Comparison of ENCODE assay signal across 12 cellular contexts in the genomic region with DNA sequence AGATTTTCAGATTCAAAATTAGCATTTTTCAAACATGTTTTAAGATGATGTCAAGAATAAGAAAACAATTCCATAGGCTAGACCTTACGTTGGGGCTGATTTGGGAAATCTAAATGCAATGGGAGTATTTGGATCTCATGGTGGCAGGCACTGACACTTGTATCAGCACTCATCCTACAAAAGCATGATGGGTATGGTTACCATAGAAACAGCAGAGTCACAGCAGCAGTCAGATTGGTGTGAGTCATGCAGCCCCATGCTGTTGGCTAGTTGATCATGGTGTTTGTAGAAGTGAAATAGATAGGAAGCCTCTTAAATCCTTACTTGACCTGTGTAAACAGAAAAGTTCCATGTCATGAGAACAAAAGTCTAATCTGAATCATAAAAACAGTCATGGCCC.
A peak's percentile ranks its signal among the peaks of the same experiment; 100 is the strongest.
DNase-seq lines count a peak whose midpoint lies in the region; ATAC-seq, FAIRE-seq and TF ChIP-seq lines count a peak whose summit lies in the region.
"Had no signal": no experiment of that assay in that cellular context is flagged by ENCODE, and none has a peak within 500 bp of the region (broad histone marks: within the 10 kb centered on the region; RNA-seq: fewer than 3 reads in every experiment).

No MANE protein-coding gene starts in this region.

- H4K91ac ChIP-seq in trophoblast cell (ENCODE audit: low read depth, low read length) = no peak overlapping the region

- H3K4ac ChIP-seq in trophoblast cell (ENCODE audit: low read depth, low read length) = no peak overlapping the region

- no peaks in the 10 kb centered on the region for H3K79me2 ChIP-seq in trophoblast cell (ENCODE audit: control insufficient read depth, insufficient read depth, low read length, poor library complexity)

- FAIRE-seq in GM12891 (lab: Jason Lieb, UNC) = no peak

- POLR2A ChIA-PET in HEK293T (lab: Yijun Ruan, JAX) = no interaction called here

- no peak for TF ChIP-seq POLR2A in GM12891 (IDR thresholded peaks at IDR 0.05; ENCODE audit: low read depth, low read length)

- peak; percentile 12 for DNase-seq in HEK293T (ENCODE audit: extremely low spot score)
- DNase-seq in NCI-H748 treated with DMSO at 0.1 percent for 48 hours (lab: John Stamatoyannopoulos, UW) = peak; percentile 28
- DNase-seq in epithelial cell of esophagus (ENCODE audit: low read depth) = peak; percentile 53
- DNase-seq in trophoblast cell = peak; percentile 65 to 89
- DNase-seq in GM12891 (ENCODE audit: insufficient read length, low spot score) = no peak
- DNase-seq in NCI-H526 (lab: John Stamatoyannopoulos, UW) = no peak
- DNase-seq: activated CD8-positive, alpha-beta memory T cell treated with anti-CD3 and anti-CD28 coated beads, Interleukin-2, amount 10 ng/mL, durations not matched to agents 7 days and 5 days; body of pancreas; mucosa of descending colon; NCI-H345; stimulated activated naive CD8-positive, alpha-beta T cell treated with anti-CD3 and anti-CD28 coated beads, Interleukin-15, Interleukin-2, amounts not matched to agents 100 U/mL and 50 U/mL, for 24 hours had no signal

- H2BK12ac ChIP-seq in trophoblast cell (ENCODE audit: low read length) = no peak overlapping the region

- no peaks in the 10 kb centered on the region for H3K79me1 ChIP-seq in trophoblast cell (ENCODE audit: low read length)

- H3K27me3 ChIP-seq in trophoblast cell (ENCODE audit: insufficient read depth, low read length) = no peaks in the 10 kb centered on the region
- H3K27me3 ChIP-seq: body of pancreas had no signal

- H3K4me3 ChIP-seq in epithelial cell of esophagus (ENCODE audit: low read length) (no peak overlapping the region), trophoblast cell (ENCODE audit: low read depth, low read length) (no peak overlapping the region)
- H3K4me3 ChIP-seq: body of pancreas, mucosa of descending colon had no signal

- no peak overlapping the region for H3K9ac ChIP-seq in trophoblast cell (ENCODE audit: low read length)

- no peak for ATAC-seq in HG02678 (IDR thresholded peaks at IDR 0.05; ENCODE audit: unreplicated experiment)
- ATAC-seq: activated CD8-positive, alpha-beta memory T cell treated with anti-CD3 and anti-CD28 coated beads, Interleukin-2, amount 10 ng/mL, durations not matched to agents 7 days and 5 days; body of pancreas; mucosa of descending colon; stimulated activated naive CD8-positive, alpha-beta T cell treated with anti-CD3 and anti-CD28 coated beads, Interleukin-15, Interleukin-2, amounts not matched to agents 100 U/mL and 50 U/mL, for 24 hours had no signal

- CTCF ChIA-PET in HEK293T (lab: Yijun Ruan, JAX) = no interaction called here

- no peak for TF ChIP-seq CTCF in epithelial cell of esophagus (IDR thresholded peaks at IDR 0.05; ENCODE audit: insufficient read depth, low read depth, low read length, missing control alignments)

- H2AFZ ChIP-seq in trophoblast cell (ENCODE audit: insufficient read depth, low read length, poor library complexity) = no peak overlapping the region

- H3K4me2 ChIP-seq in trophoblast cell (ENCODE audit: low read length) = no peak overlapping the region

- no peak overlapping the region for H3K23ac ChIP-seq in trophoblast cell (ENCODE audit: low read length)

- H3K36me3 ChIP-seq in trophoblast cell (ENCODE audit: control insufficient read depth in 1 of 2, insufficient read depth in 2 of 2, low read length in 2 of 2) = no peaks in the 10 kb centered on the region

- H3K14ac ChIP-seq in trophoblast cell (ENCODE audit: low read length) = no peak overlapping the region

- H4K12ac ChIP-seq in trophoblast cell (ENCODE audit: low read depth, low read length) = no peak overlapping the region

- H4K8ac ChIP-seq in trophoblast cell (ENCODE audit: low read depth, low read length) = no peak overlapping the region

- no peaks in the 10 kb centered on the region for H3K4me1 ChIP-seq in trophoblast cell (ENCODE audit: control insufficient read depth in 1 of 2, insufficient read depth in 2 of 2, low read length in 2 of 2)
- H3K4me1 ChIP-seq: body of pancreas had no signal

- no peak overlapping the region for H2BK5ac ChIP-seq in trophoblast cell (ENCODE audit: low read depth, low read length, poor library complexity)

- H2BK120ac ChIP-seq in trophoblast cell (ENCODE audit: insufficient read depth, low read length, poor library complexity) = no peak overlapping the region

- H3K18ac ChIP-seq in trophoblast cell (ENCODE audit: low read length) = no peak overlapping the region

- H3K9me3 ChIP-seq in trophoblast cell (ENCODE audit: insufficient read depth, low read depth, low read length) = no peaks in the 10 kb centered on the region
- H3K9me3 ChIP-seq: body of pancreas, mucosa of descending colon had no signal

- no CpG with 5 or more reads among the region's 1 CpG for WGBS in trophoblast cell (ENCODE audit: extremely low coverage, insufficient coverage, insufficient read length)

- H2AK5ac ChIP-seq in trophoblast cell (ENCODE audit: low read length) = no peak overlapping the region

- no peak overlapping the region for H3K27ac ChIP-seq in trophoblast cell (ENCODE audit: low read depth, low read length)
- H3K27ac ChIP-seq: body of pancreas had no signal

TF ChIP-seq in HEK293T, 16 proteins besides CTCF, POLR2A, EP300 and RAD21:
- TF ChIP-seq BHLHE40 (IDR thresholded peaks at IDR 0.05; ENCODE audit: borderline replicate concordance) (no peak), NFRKB (IDR thresholded peaks at IDR 0.05) (no peak), ZNF384 (IDR thresholded peaks at IDR 0.05) (no peak)
- TF ChIP-seq, protein P1, sequence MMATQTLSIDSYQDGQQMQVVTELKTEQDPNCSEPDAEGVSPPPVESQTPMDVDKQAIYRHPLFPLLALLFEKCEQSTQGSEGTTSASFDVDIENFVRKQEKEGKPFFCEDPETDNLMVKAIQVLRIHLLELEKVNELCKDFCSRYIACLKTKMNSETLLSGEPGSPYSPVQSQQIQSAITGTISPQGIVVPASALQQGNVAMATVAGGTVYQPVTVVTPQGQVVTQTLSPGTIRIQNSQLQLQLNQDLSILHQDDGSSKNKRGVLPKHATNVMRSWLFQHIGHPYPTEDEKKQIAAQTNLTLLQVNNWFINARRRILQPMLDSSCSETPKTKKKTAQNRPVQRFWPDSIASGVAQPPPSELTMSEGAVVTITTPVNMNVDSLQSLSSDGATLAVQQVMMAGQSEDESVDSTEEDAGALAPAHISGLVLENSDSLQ (IDR thresholded peaks at IDR 0.05) = no peak

TF ChIP-seq in GM12891, 5 proteins besides CTCF, POLR2A, EP300 and RAD21:
- TF ChIP-seq POLR2AphosphoS5 (IDR thresholded peaks at IDR 0.05; ENCODE audit: low read depth, low read length) (no peak), PAX5 (IDR thresholded peaks at IDR 0.05; ENCODE audit: insufficient read depth, low read length, severe bottlenecking) (no peak), POU2F2 (IDR thresholded peaks at IDR 0.05; ENCODE audit: low read depth, low read length) (no peak), SPI1 (IDR thresholded peaks at IDR 0.05; ENCODE audit: low read depth, low read length) (no peak), TAF1 (IDR thresholded peaks at IDR 0.05; ENCODE audit: low read depth, low read length) (no peak)

Comparison
In these comparisons a context has a peak if more than half of its experiments do, and no peak if none do; other contexts are left out.
1. DNase-seq: peak in HEK293T (single experiment), NCI-H748 treated with DMSO at 0.1 percent for 48 hours (single experiment), epithelial cell of esophagus (single experiment) and trophoblast cell (2 of 2); none in GM12891 (single experiment) and NCI-H526 (0 of 2).